In the genomic region with DNA sequence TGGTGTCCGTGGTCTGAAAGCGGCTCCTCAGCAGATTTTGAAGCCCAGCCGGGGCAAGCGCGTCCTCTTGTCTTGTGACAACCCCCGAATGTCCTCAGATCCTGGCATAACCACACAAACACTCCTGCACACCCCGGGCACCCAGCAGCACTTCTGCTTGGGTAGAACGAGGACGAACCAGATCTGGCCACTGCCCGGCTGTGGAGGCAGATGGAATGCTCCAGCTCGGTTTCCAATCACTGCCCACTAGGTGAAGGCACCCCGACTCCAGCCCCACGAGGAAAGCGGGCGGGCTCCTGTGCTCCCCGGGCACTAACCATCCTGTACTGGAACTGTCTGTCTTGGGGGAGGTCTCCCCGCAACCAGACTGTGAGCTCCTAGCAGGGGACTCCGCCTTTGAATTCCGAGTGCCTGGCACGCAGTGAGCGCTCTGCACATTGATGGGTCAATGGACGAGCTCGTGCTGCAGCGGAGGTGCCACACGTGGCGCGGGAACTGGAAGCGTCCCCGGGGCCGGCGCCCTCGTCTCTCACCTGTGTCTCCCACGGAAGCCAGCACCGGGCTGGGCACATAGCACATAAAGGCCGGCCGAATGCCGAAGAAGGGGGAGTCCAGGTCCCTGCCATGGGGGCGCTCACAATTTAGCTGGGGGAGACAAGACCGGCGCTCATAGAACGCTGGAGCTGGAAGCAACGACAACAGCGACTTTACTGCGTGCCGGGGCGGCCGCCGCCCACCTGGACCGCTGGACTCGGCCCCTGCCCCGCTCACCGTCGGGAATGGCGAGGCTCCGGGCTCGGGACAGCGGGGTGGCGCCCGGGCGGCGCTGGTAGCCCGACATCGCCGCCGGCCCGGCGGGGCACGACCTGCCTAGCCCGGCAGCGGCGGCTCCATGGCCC, we compare ENCODE assay signal across 2 cellular contexts.
A peak's percentile ranks its signal among the peaks of the same experiment; 100 is the strongest.
TF ChIP-seq lines count a peak whose summit lies in the region.

No MANE protein-coding gene starts in this region.

TF ChIP-seq in Ishikawa, 13 proteins besides CTCF, POLR2A, EP300 and RAD21:
- no peak for TF ChIP-seq NFIC (IDR thresholded peaks at IDR 0.05)
- no peak for TF ChIP-seq EGR1 (IDR thresholded peaks at IDR 0.05)
- TF ChIP-seq ZBTB7A (IDR thresholded peaks at IDR 0.05; ENCODE audit: low read depth): peak; percentile 4; the same call in 1 of the 2 replicates
- no peak for TF ChIP-seq TCF12 (IDR thresholded peaks at IDR 0.05; ENCODE audit: low read depth)
- TF ChIP-seq TAF1 (IDR thresholded peaks at IDR 0.05; ENCODE audit: low read depth): no peak
- no peak for TF ChIP-seq TEAD4 (IDR thresholded peaks at IDR 0.05)
- TF ChIP-seq CEBPB (IDR thresholded peaks at IDR 0.05): no peak
- no peak for TF ChIP-seq YY1 (IDR thresholded peaks at IDR 0.05; ENCODE audit: low read depth)
- TF ChIP-seq, protein P1, sequence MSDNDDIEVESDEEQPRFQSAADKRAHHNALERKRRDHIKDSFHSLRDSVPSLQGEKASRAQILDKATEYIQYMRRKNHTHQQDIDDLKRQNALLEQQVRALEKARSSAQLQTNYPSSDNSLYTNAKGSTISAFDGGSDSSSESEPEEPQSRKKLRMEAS (IDR thresholded peaks at IDR 0.05): peak; percentile 98
- no peak for TF ChIP-seq FOXM1 (IDR thresholded peaks at IDR 0.05; ENCODE audit: borderline replicate concordance, low read depth)
- 0 out of 2 replicates have a peak, but pooled peaks have one; percentile 14 for TF ChIP-seq USF1 (IDR thresholded peaks at IDR 0.05)
- TF ChIP-seq CREB1 (IDR thresholded peaks at IDR 0.05; ENCODE audit: low read depth): no peak
- no peak for TF ChIP-seq REST (IDR thresholded peaks at IDR 0.05; ENCODE audit: low read depth)

TF ChIP-seq in H1, 55 proteins besides CTCF, POLR2A, EP300 and RAD21:
- TF ChIP-seq SIRT6 (IDR thresholded peaks at IDR 0.05; ENCODE audit: low read length) (no peak), GTF2F1 (IDR thresholded peaks at IDR 0.05; ENCODE audit: borderline replicate concordance, low read depth, low read length) (no peak), CEBPB (IDR thresholded peaks at IDR 0.05; ENCODE audit: low read depth, low read length) (no peak), ASH2L (IDR thresholded peaks at IDR 0.05; ENCODE audit: low read length) (no peak), TBP (IDR thresholded peaks at IDR 0.05; ENCODE audit: low read depth, low read length) (no peak), CHD2 (IDR thresholded peaks at IDR 0.05; ENCODE audit: low read length) (no peak), CTBP2 (IDR thresholded peaks at IDR 0.05; ENCODE audit: borderline replicate concordance, insufficient read depth, insufficient read length, low read length) (no peak), JUND (IDR thresholded peaks at IDR 0.05; ENCODE audit: low read length) (no peak), BACH1 (IDR thresholded peaks at IDR 0.05; ENCODE audit: low read length) (no peak), GABPA (IDR thresholded peaks at IDR 0.05; ENCODE audit: borderline replicate concordance, insufficient read depth, low read length) (0 out of 2 replicates have a peak, but pooled peaks have one; percentile 11), TAF1 (IDR thresholded peaks at IDR 0.05; ENCODE audit: low read depth, low read length) (no peak), SIX5 (IDR thresholded peaks at IDR 0.05; ENCODE audit: low read depth, low read length) (no peak), KDM5A (IDR thresholded peaks at IDR 0.05; ENCODE audit: low read length) (no peak), RBBP5 (IDR thresholded peaks at IDR 0.05; ENCODE audit: borderline replicate concordance, low read depth, low read length) (no peak), SP4 (IDR thresholded peaks at IDR 0.05; ENCODE audit: low read length) (no peak), NANOG (IDR thresholded peaks at IDR 0.05; ENCODE audit: insufficient read depth, low read depth, low read length, poor library complexity, severe bottlenecking) (no peak), TEAD4 (IDR thresholded peaks at IDR 0.05; ENCODE audit: low read depth, low read length) (no peak), PHF8 (conservative IDR thresholded peaks at IDR 0.05; ENCODE audit: low read depth, low read length) (no peak), POU5F1 (IDR thresholded peaks at IDR 0.05; ENCODE audit: low read depth, low read length) (no peak), BRCA1 (IDR thresholded peaks at IDR 0.05; ENCODE audit: low read depth, low read length) (no peak), MAFK (IDR thresholded peaks at IDR 0.05; ENCODE audit: low read depth, low read length) (no peak), RNF2 (IDR thresholded peaks at IDR 0.05; ENCODE audit: borderline replicate concordance, low read depth, low read length, missing control alignments, poor library complexity, severe bottlenecking) (no peak), E2F6 (IDR thresholded peaks at IDR 0.05) (peak; percentile 86), HDAC6 (IDR thresholded peaks at IDR 0.05; ENCODE audit: low read depth, low read length) (no peak), HDAC2 (IDR thresholded peaks at IDR 0.05; ENCODE audit: borderline replicate concordance in 1 of 2, low read depth in 2 of 2, low read length in 2 of 2) (no peak), ATF2 (IDR thresholded peaks at IDR 0.05; ENCODE audit: low read length) (no peak), SP2 (IDR thresholded peaks at IDR 0.05; ENCODE audit: low read length) (no peak), RXRA (IDR thresholded peaks at IDR 0.05; ENCODE audit: insufficient read depth, low read depth, low read length) (no peak), KDM4A (IDR thresholded peaks at IDR 0.05; ENCODE audit: low read depth, low read length, severe bottlenecking) (peak; percentile 60), NRF1 (IDR thresholded peaks at IDR 0.05; ENCODE audit: low read depth, low read length) (no peak)
- TF ChIP-seq, protein P1 (IDR thresholded peaks at IDR 0.05): peak; percentile 91
- TF ChIP-seq, protein P2, sequence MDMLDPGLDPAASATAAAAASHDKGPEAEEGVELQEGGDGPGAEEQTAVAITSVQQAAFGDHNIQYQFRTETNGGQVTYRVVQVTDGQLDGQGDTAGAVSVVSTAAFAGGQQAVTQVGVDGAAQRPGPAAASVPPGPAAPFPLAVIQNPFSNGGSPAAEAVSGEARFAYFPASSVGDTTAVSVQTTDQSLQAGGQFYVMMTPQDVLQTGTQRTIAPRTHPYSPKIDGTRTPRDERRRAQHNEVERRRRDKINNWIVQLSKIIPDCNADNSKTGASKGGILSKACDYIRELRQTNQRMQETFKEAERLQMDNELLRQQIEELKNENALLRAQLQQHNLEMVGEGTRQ (IDR thresholded peaks at IDR 0.05; ENCODE audit: low read length): no peak
